Comparison of ENCODE assay signal across 26 cellular contexts in the genomic region with DNA sequence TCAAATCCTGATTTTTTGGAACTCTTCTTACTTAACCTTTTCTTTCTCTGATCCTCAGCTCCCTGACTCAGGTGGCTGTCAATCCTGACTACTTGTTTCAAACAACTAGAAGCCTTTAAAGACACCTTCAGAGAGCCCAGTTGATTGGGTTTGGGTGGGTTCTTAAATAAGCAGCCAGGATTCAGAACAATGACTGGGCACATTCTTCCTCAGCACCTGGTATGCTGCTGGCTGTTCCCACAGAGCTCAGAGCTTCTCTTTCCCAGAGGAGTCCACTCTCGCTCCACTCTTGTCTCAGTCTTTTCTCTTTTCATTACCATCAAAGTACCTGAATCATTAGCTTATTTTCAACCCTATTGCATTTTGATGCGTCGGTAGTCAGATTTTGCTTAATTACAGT.
"Had no signal": no experiment of that assay in that cellular context is flagged by ENCODE, and none has a peak within 500 bp of the region (broad histone marks: within the 10 kb centered on the region; RNA-seq: fewer than 3 reads in every experiment).

No MANE protein-coding gene starts in this region.

- ATAC-seq: activated CD8-positive, alpha-beta T cell treated with anti-CD3 and anti-CD28 coated beads, Interleukin-2, amount 10 ng/mL, durations not matched to agents 7 days and 5 days; effector memory CD8-positive, alpha-beta T cell; esophagus mucosa; left cardiac atrium; stimulated activated naive CD8-positive, alpha-beta T cell treated with anti-CD3 and anti-CD28 coated beads, Interleukin-15, Interleukin-2, amounts not matched to agents 100 U/mL and 50 U/mL, for 24 hours had no signal

- H3K4me1 Mint-ChIP-seq: central memory CD8-positive, alpha-beta T cell had no signal

- FAIRE-seq: astrocyte, endothelial cell of umbilical vein, islet of Langerhans, TTC549 had no signal

- H3K27me3 ChIP-seq: breast epithelium, colonic mucosa, dorsolateral prefrontal cortex, sigmoid colon, spleen, upper lobe of left lung had no signal

- H3K4me3 Mint-ChIP-seq: activated CD8-positive, alpha-beta T cell treated with anti-CD3 and anti-CD28 coated beads, Interleukin-2, amount 10 ng/mL, durations not matched to agents 7 days and 5 days; activated naive CD8-positive, alpha-beta T cell treated with anti-CD3 and anti-CD28 coated beads for 36 hours; central memory CD8-positive, alpha-beta T cell; effector memory CD8-positive, alpha-beta T cell; nephron; T-helper 2 cell treated with Interferon-gamma antibody and Interleukin-4, amounts not matched to agents 5 μg/mL and 100 μg/mL, for 36 hours had no signal

- H3K9me3 Mint-ChIP-seq: activated naive CD8-positive, alpha-beta T cell treated with anti-CD3 and anti-CD28 coated beads for 36 hours; T-helper 2 cell treated with Interferon-gamma antibody and Interleukin-4, amounts not matched to agents 5 μg/mL and 100 μg/mL, for 36 hours had no signal

- H3K9me3 ChIP-seq: breast epithelium, colonic mucosa, sigmoid colon, spleen, upper lobe of left lung had no signal

- H3K27me3 Mint-ChIP-seq: activated naive CD8-positive, alpha-beta T cell treated with anti-CD3 and anti-CD28 coated beads for 36 hours; central memory CD8-positive, alpha-beta T cell; effector memory CD8-positive, alpha-beta T cell had no signal

- H3K4me1 ChIP-seq: breast epithelium, colonic mucosa, spleen, upper lobe of left lung had no signal

- H3K4me3 ChIP-seq: breast epithelium, colonic mucosa, dorsolateral prefrontal cortex, sigmoid colon, spleen, upper lobe of left lung had no signal

- H3K36me3 ChIP-seq: breast epithelium, colonic mucosa, sigmoid colon, spleen, upper lobe of left lung, WERI-Rb-1 had no signal

- DNase-seq: activated CD4-positive, alpha-beta T cell treated with anti-CD3 and anti-CD28 coated beads for 1 hour; activated CD4-positive, alpha-beta T cell treated with anti-CD3 and anti-CD28 coated beads, Interleukin-2, amount 50 U/mL, for 1 hour; activated CD8-positive, alpha-beta T cell treated with anti-CD3 and anti-CD28 coated beads, Interleukin-2, amount 10 ng/mL, durations not matched to agents 7 days and 5 days; activated naive CD8-positive, alpha-beta T cell treated with anti-CD3 and anti-CD28 coated beads for 36 hours; colonic mucosa; dorsolateral prefrontal cortex; effector memory CD8-positive, alpha-beta T cell; foreskin melanocyte; left cardiac atrium; occipital lobe; posterior cingulate gyrus; sigmoid colon; spleen; stimulated activated CD4-positive, alpha-beta T cell treated with anti-CD3 and anti-CD28 coated beads, Interleukin-4, amount 100 ng/mL, for 4 hours; stimulated activated naive CD8-positive, alpha-beta T cell treated with anti-CD3 and anti-CD28 coated beads, Interleukin-15, Interleukin-2, amounts not matched to agents 100 U/mL and 50 U/mL, for 24 hours; upper lobe of left lung; WERI-Rb-1 had no signal

- H3K27ac Mint-ChIP-seq: activated CD8-positive, alpha-beta T cell treated with anti-CD3 and anti-CD28 coated beads, Interleukin-2, amount 10 ng/mL, durations not matched to agents 7 days and 5 days; activated naive CD8-positive, alpha-beta T cell treated with anti-CD3 and anti-CD28 coated beads for 36 hours; effector memory CD8-positive, alpha-beta T cell; T-helper 2 cell treated with Interferon-gamma antibody and Interleukin-4, amounts not matched to agents 5 μg/mL and 100 μg/mL, for 36 hours had no signal

- H3K27ac ChIP-seq: breast epithelium, colonic mucosa, dorsolateral prefrontal cortex, sigmoid colon, spleen, upper lobe of left lung, WERI-Rb-1 had no signal
